In the genomic region with DNA sequence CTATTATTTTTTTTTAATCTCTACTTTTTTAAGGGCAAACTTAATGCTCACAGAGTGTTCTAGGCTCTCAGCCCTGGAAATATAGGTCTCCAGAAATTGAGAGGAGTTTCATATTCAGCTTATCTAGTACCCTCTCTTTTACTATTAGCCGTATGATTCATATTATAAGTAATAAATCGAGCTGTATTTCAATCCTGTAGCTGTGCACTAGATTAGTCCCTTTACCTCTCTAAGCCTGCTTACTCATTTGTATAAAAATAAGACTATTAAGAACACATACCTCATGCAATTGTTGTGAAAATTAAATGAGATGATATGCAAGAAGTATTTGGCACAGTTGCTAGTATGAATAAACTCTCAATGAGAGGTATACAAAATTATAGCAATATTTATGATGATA, we compare ENCODE assay signal across 20 cellular contexts.
DNase-seq lines count a peak whose midpoint lies in the region; ATAC-seq, FAIRE-seq and TF ChIP-seq lines count a peak whose summit lies in the region.
"Had no signal": no experiment of that assay in that cellular context is flagged by ENCODE, and none has a peak within 500 bp of the region (broad histone marks: within the 10 kb centered on the region; RNA-seq: fewer than 3 reads in every experiment).

No MANE protein-coding gene starts in this region.

- FAIRE-seq in frontal cortex (lab: Jason Lieb, UNC), result no peak
- FAIRE-seq: A549, G401.6, GM12892, HTR-8/SVneo, RCC 7860 had no signal

- H3K27ac ChIP-seq in VCaP (peak overlapping the region; percentile 42; the same call in 1 of the 2 replicates), gastrocnemius medialis (peak overlapping the region; percentile 85 to 89 (median 87))
- H3K27ac ChIP-seq: A549, SJSA1 had no signal

- peaks cover 82 to 95% of the 10 kb centered on the region in 2 donors for H3K4me1 ChIP-seq in gastrocnemius medialis
- H3K4me1 ChIP-seq: A549 had no signal

- peak overlapping the region in 1 of 2 donors; percentile 13 for H3K27ac Mint-ChIP-seq in effector memory CD8-positive, alpha-beta T cell
- H3K27ac Mint-ChIP-seq: B cell had no signal

- no peak overlapping the region for H3K4me3 ChIP-seq in gastrocnemius medialis
- H3K4me3 ChIP-seq: A549, SJSA1 had no signal

- peak; percentile 2 to 10 for ATAC-seq in gastrocnemius medialis
- ATAC-seq in effector memory CD8-positive, alpha-beta T cell (replicated peaks), result no peak
- ATAC-seq: A549, HCT116 had no signal

- H3K4me1 Mint-ChIP-seq in effector memory CD8-positive, alpha-beta T cell (ENCODE audit: low read depth in 2 of 2), result no peaks in the 10 kb centered on the region

- H3K9me3 ChIP-seq in gastrocnemius medialis, result no peaks in the 10 kb centered on the region
- H3K9me3 ChIP-seq: A549, SJSA1 had no signal

- TF ChIP-seq POLR2A in gastrocnemius medialis (IDR thresholded peaks at IDR 0.05), result no peak

- H3K36me3 Mint-ChIP-seq in effector memory CD8-positive, alpha-beta T cell (ENCODE audit: insufficient read depth), result no peaks in the 10 kb centered on the region

- intact Hi-C loops in gastrocnemius medialis (cut with DNase I; ENCODE audit: low total_unique reads), result loop anchor here (5.0 kb wide), 2 partner anchors 544 to 714 kb away; no protein-coding TSS in a partner anchor

- H3K4me3 Mint-ChIP-seq in effector memory CD8-positive, alpha-beta T cell, result no peak overlapping the region
- H3K4me3 Mint-ChIP-seq: B cell, CD14-positive monocyte had no signal

- TF ChIP-seq CTCF in VCaP (conservative IDR thresholded peaks at IDR 0.05) (no peak), gastrocnemius medialis (IDR thresholded peaks at IDR 0.05 in 4 of 5, conservative IDR thresholded peaks at IDR 0.05 in 1 of 5) (no peak)

- no peaks in the 10 kb centered on the region for H3K27me3 Mint-ChIP-seq in effector memory CD8-positive, alpha-beta T cell
- H3K27me3 Mint-ChIP-seq: B cell had no signal

- no peaks in the 10 kb centered on the region for H3K36me3 ChIP-seq in gastrocnemius medialis
- H3K36me3 ChIP-seq: SJSA1 had no signal

- DNase-seq in NCI-H524 treated with DMSO at 0.1 percent for 48 hours (lab: John Stamatoyannopoulos, UW), result peak; percentile 57
- DNase-seq in NCI-H524 (lab: John Stamatoyannopoulos, UW), result no peak
- DNase-seq in gastrocnemius medialis, result no peak
- no peak for DNase-seq in OCI-M1 (lab: John Stamatoyannopoulos, UW)
- DNase-seq in effector memory CD8-positive, alpha-beta T cell, result no peak
- no peak for DNase-seq in frontal cortex (ENCODE audit: low spot score in 2 of 2)
- DNase-seq: GOT3; KG1; NK-92 treated with Interleukin-12 subunit alpha and Interleukin-12 subunit beta, amount 100 ng/mL, for 24 hours; T-helper 1 cell had no signal

- H3K9me3 Mint-ChIP-seq in effector memory CD8-positive, alpha-beta T cell, result no peaks in the 10 kb centered on the region
- H3K9me3 Mint-ChIP-seq: CD14-positive monocyte had no signal

- in situ Hi-C loops in gastrocnemius medialis (cut with MboI; ENCODE audit: low sequenced_read_pairs in 4 of 4), result loop anchor here (10.0 to 25.0 kb wide), 4 partner anchors 82 to 392 kb away; partner anchors contain the start of gene FGGY (in 1 of the 4)

- H3K27me3 ChIP-seq in gastrocnemius medialis, result no peaks in the 10 kb centered on the region
- H3K27me3 ChIP-seq: SJSA1 had no signal
